In genomic region chr3:108489776-108490175, GRCh38 we compare ENCODE assay signal across 8 cellular contexts. TPM values are rescaled to one million over a fixed set of nuclear protein-coding genes. Genes with fewer than 3 reads are reported as not detected.
DNase-seq lines count a peak whose midpoint lies in the region; ATAC-seq, FAIRE-seq and TF ChIP-seq lines count a peak whose summit lies in the region.

No MANE protein-coding gene starts in this region.

- no peaks in the 10 kb centered on the region for H3K36me3 ChIP-seq in bronchial epithelial cell (ENCODE audit: control insufficient read depth, insufficient read depth, low read length)

- H3K4me3 ChIP-seq in Jurkat, Clone E6-1 (ENCODE audit: low read length) = no peak overlapping the region
- H3K4me3 ChIP-seq in bronchial epithelial cell (ENCODE audit: low read depth, low read length) = no peak overlapping the region

- TF ChIP-seq CTCF in GM20000 (IDR thresholded peaks at IDR 0.05; ENCODE audit: extremely low read depth, missing control alignments) (peak; percentile 50), bronchial epithelial cell (IDR thresholded peaks at IDR 0.05; ENCODE audit: insufficient read depth, low read length, severe bottlenecking) (peak; percentile 47)

- peak; percentile 46 for ATAC-seq in stimulated activated naive CD8-positive, alpha-beta T cell treated with anti-CD3 and anti-CD28 coated beads, Interleukin-15, Interleukin-2, amounts not matched to agents 100 U/mL and 50 U/mL, for 24 hours

- no peaks in the 10 kb centered on the region for H3K27me3 ChIP-seq in bronchial epithelial cell (ENCODE audit: control insufficient read depth, insufficient read depth, low read length)

- DNase-seq in Daoy (ENCODE audit: low read depth) = peak; percentile 40
- DNase-seq in GM20000 (ENCODE audit: low spot score) = peak; percentile 45
- DNase-seq in Jurkat, Clone E6-1 (ENCODE audit: low read depth, low spot score) = peak; percentile 59
- DNase-seq in RPMI7951 (ENCODE audit: low read depth) = peak; percentile 49
- DNase-seq in bronchial epithelial cell (ENCODE audit: low read depth) = peak; percentile 56
- peak; percentile 47 for DNase-seq in kidney glomerular epithelial cell (lab: John Stamatoyannopoulos, UW)
- DNase-seq in stimulated activated naive CD8-positive, alpha-beta T cell treated with anti-CD3 and anti-CD28 coated beads, Interleukin-15, Interleukin-2, amounts not matched to agents 100 U/mL and 50 U/mL, for 24 hours = peak; percentile 18
- no peak for DNase-seq in NCI-H526 treated with DMSO at 0.1 percent for 48 hours (lab: John Stamatoyannopoulos, UW)

- no peak for FAIRE-seq in bronchial epithelial cell (lab: Jason Lieb, UNC)

RNA-seq across cellular contexts. Expression of gene MYH15, which starts 20.6 kb away (rescaled TPM):
- total RNA-seq in Daoy (2014; rRNA removed; shearing (Covaris generic)) = 0.18 and 1.1 TPM in 2 replicates
- polyA plus RNA-seq in Jurkat, Clone E6-1 (2012; ENCODE audit: insufficient read depth, insufficient read length) = 0.61 TPM
- total RNA-seq in RPMI7951 (2014; rRNA removed; shearing (Covaris generic)) = 0.20 and 0.24 TPM in 2 replicates
- total RNA-seq in bronchial epithelial cell = under 0.01 TPM in 2 replicates
